Comparison of ENCODE assay signal across 8 cellular contexts in genomic region chr1:42817976-42818375, GRCh38. TPM values are rescaled to one million over a fixed set of nuclear protein-coding genes. Genes with fewer than 3 reads are reported as not detected.
DNase-seq lines count a peak whose midpoint lies in the region; ATAC-seq and TF ChIP-seq lines count a peak whose summit lies in the region.
"Had no signal": no experiment of that assay in that cellular context is flagged by ENCODE, and none has a peak within 500 bp of the region (broad histone marks: within the 10 kb centered on the region; RNA-seq: fewer than 3 reads in every experiment).

No MANE protein-coding gene starts in this region.

- no peaks in the 10 kb centered on the region for H3K27me3 ChIP-seq in DOHH2 (ENCODE audit: control insufficient read depth, low read length)

- no peaks in the 10 kb centered on the region for H3K27me3 Mint-ChIP-seq in progenitor cell of endocrine pancreas

- peaks cover 11% of the 10 kb centered on the region for H3K36me3 Mint-ChIP-seq in progenitor cell of endocrine pancreas (ENCODE audit: insufficient read depth)

- H3K4me3 ChIP-seq in DOHH2 (ENCODE audit: low read length) (peak overlapping the region; percentile 80), OCI-LY7 (ENCODE audit: low read depth, low read length, poor library complexity, severe bottlenecking) (peak overlapping the region; percentile 84), fibroblast of pulmonary artery (replicated peaks; ENCODE audit: low read depth, low read length) (peak overlapping the region; percentile 66)

- TF ChIP-seq CTCF in DOHH2 (IDR thresholded peaks at IDR 0.05; ENCODE audit: low read depth, low read length, poor library complexity, severe bottlenecking) (no peak), OCI-LY7 (conservative IDR thresholded peaks at IDR 0.05; ENCODE audit: low read length) (no peak), fibroblast of pulmonary artery (IDR thresholded peaks at IDR 0.05; ENCODE audit: low read length, missing control alignments) (no peak), progenitor cell of endocrine pancreas (IDR thresholded peaks at IDR 0.05; ENCODE audit: unreplicated experiment) (no peak)

- H3K4me3 Mint-ChIP-seq in progenitor cell of endocrine pancreas (ENCODE audit: low read depth) = peak overlapping the region; percentile 12

- no peak overlapping the region for H3K27ac ChIP-seq in DOHH2 (ENCODE audit: low read depth, low read length)
- H3K27ac ChIP-seq in OCI-LY7 (ENCODE audit: low read depth, low read length, poor library complexity, severe bottlenecking) = no peak overlapping the region

- DNase-seq in OCI-LY7 (ENCODE audit: low spot score) (no peak), fibroblast of pulmonary artery (ENCODE audit: low read depth) (no peak), progenitor cell of endocrine pancreas (ENCODE audit: low spot score, unreplicated experiment) (no peak), NOMO-1 (lab: John Stamatoyannopoulos, UW; ENCODE audit: unreplicated experiment in 2 of 2) (no peak), NCI-H524 (lab: John Stamatoyannopoulos, UW) (no peak)
- DNase-seq: NCI-H69 had no signal

- H3K4me1 ChIP-seq in DOHH2 (ENCODE audit: control insufficient read depth, low read length) = peaks cover 20% of the 10 kb centered on the region
- peaks cover 25% of the 10 kb centered on the region for H3K4me1 ChIP-seq in OCI-LY7 (ENCODE audit: insufficient read depth, low read length, poor library complexity, severe bottlenecking)

- H3K4me1 Mint-ChIP-seq in progenitor cell of endocrine pancreas (ENCODE audit: low read depth) = peaks cover 12% of the 10 kb centered on the region

- no TSS peak for BruUV-seq in OCI-LY7 (replicated peaks; lab: Mats Ljungman, UMichigan)

- no peak overlapping the region for H3K27ac Mint-ChIP-seq in progenitor cell of endocrine pancreas

- CTCF ChIA-PET in OCI-LY7 (lab: Charles Lee; ENCODE audit: unreplicated experiment) = no interaction called here

- POLR2A ChIA-PET in OCI-LY7 (lab: Charles Lee) = interaction anchor here (0.6 to 2.6 kb wide), 10 partner anchors 11 to 256 kb away, joined by 3 to 18 read pairs (median 3); partner anchors contain the start of genes C1orf50, P3H1 and ZNF691

- H3K36me3 ChIP-seq in DOHH2 (ENCODE audit: control insufficient read depth, low read length) (no peaks in the 10 kb centered on the region), OCI-LY7 (ENCODE audit: insufficient read depth, low read length) (no peaks in the 10 kb centered on the region)

- H3K4me2 ChIP-seq in DOHH2 (ENCODE audit: low read length) = peak overlapping the region; percentile 81
- peak overlapping the region; percentile 66 for H3K4me2 ChIP-seq in OCI-LY7 (ENCODE audit: low read length)

- no peaks in the 10 kb centered on the region for H3F3A ChIP-seq in DOHH2 (ENCODE audit: control insufficient read depth, insufficient read depth)

- no peaks in the 10 kb centered on the region for H4K20me1 ChIP-seq in DOHH2 (ENCODE audit: control insufficient read depth, insufficient read depth, low read depth, low read length)
- H4K20me1 ChIP-seq in OCI-LY7 (ENCODE audit: insufficient read depth, low read length) = no peaks in the 10 kb centered on the region

- no peaks in the 10 kb centered on the region for H3K9me2 ChIP-seq in DOHH2 (replicated peaks; ENCODE audit: control insufficient read depth, low read length)
- no peaks in the 10 kb centered on the region for H3K9me2 ChIP-seq in OCI-LY7 (ENCODE audit: insufficient read depth, low read length)

- intact Hi-C loops in OCI-LY7 (cut with micrococcal nuclease; ENCODE audit: unreplicated experiment) = loop anchor here (2.0 kb wide), 1 partner anchor 29 kb away; the partner anchor contains the start of gene ZNF691

- H2AFZ ChIP-seq in OCI-LY7 (ENCODE audit: low read length) = peak overlapping the region; percentile 72; the same call in 1 of the 2 replicates

- no peaks in the 10 kb centered on the region for H3K9me3 ChIP-seq in DOHH2 (ENCODE audit: control insufficient read depth, insufficient read depth, low read length)
- H3K9me3 ChIP-seq in OCI-LY7 (ENCODE audit: low read length) = no peaks in the 10 kb centered on the region

- H3K79me2 ChIP-seq in DOHH2 (ENCODE audit: control insufficient read depth, low read length) (no peaks in the 10 kb centered on the region; the same call in 1 of the 2 replicates), OCI-LY7 (ENCODE audit: insufficient read depth, low read depth, low read length) (no peaks in the 10 kb centered on the region; the same call in 1 of the 2 replicates)

- no peaks in the 10 kb centered on the region for H3K9me3 Mint-ChIP-seq in progenitor cell of endocrine pancreas (ENCODE audit: low read depth)

- no peak for ATAC-seq in HG03342 (IDR thresholded peaks at IDR 0.05; ENCODE audit: unreplicated experiment)

RNA-seq across cellular contexts. Expression of gene SVBP, which starts 0.8 kb away (rescaled TPM):
- total RNA-seq in OCI-LY7 (2014; rRNA removed; shearing (Covaris generic)) = 23.1 and 32.3 TPM in 2 replicates
- 18.9 and 21.0 TPM in 2 replicates for total RNA-seq in OCI-LY7 (2022)
- total RNA-seq in progenitor cell of endocrine pancreas = 58.4 and 65.8 TPM in 2 replicates

RNA-seq across cellular contexts. Expression of gene ERMAP, which starts 1.1 kb away (rescaled TPM):
- total RNA-seq in OCI-LY7 (2014; rRNA removed; shearing (Covaris generic)) = 2.3 and 2.7 TPM in 2 replicates
- total RNA-seq in OCI-LY7 (2022) = 5.1 and 5.2 TPM in 2 replicates
- 10.4 and 12.9 TPM in 2 replicates for total RNA-seq in progenitor cell of endocrine pancreas

RNA-seq across cellular contexts. Expression of gene ZNF691, which starts 28.4 kb away (rescaled TPM):
- total RNA-seq in OCI-LY7 (2014; rRNA removed; shearing (Covaris generic)) = 14.1 and 17.8 TPM in 2 replicates
- total RNA-seq in OCI-LY7 (2022) (21.1 and 23.6 TPM in 2 replicates), progenitor cell of endocrine pancreas (18.1 and 18.8 TPM in 2 replicates)

RNA-seq across cellular contexts. Expression of gene TMEM269, which starts 33.2 kb away (rescaled TPM):
- 0.08 and 0.16 TPM in 2 replicates for total RNA-seq in OCI-LY7 (2014; rRNA removed; shearing (Covaris generic))
- total RNA-seq in OCI-LY7 (2022) (0.46 and 0.81 TPM in 2 replicates), progenitor cell of endocrine pancreas (0.42 and 0.48 TPM in 2 replicates)

RNA-seq across cellular contexts. Expression of gene C1orf50, which starts 50.9 kb away (rescaled TPM):
- total RNA-seq in OCI-LY7 (2014; rRNA removed; shearing (Covaris generic)) = 2.0 and 3.2 TPM in 2 replicates
- total RNA-seq in OCI-LY7 (2022) (9.7 and 9.9 TPM in 2 replicates), progenitor cell of endocrine pancreas (9.7 and 12.0 TPM in 2 replicates)
